ENCODE assay signal across 13 cellular contexts in the genomic region with DNA sequence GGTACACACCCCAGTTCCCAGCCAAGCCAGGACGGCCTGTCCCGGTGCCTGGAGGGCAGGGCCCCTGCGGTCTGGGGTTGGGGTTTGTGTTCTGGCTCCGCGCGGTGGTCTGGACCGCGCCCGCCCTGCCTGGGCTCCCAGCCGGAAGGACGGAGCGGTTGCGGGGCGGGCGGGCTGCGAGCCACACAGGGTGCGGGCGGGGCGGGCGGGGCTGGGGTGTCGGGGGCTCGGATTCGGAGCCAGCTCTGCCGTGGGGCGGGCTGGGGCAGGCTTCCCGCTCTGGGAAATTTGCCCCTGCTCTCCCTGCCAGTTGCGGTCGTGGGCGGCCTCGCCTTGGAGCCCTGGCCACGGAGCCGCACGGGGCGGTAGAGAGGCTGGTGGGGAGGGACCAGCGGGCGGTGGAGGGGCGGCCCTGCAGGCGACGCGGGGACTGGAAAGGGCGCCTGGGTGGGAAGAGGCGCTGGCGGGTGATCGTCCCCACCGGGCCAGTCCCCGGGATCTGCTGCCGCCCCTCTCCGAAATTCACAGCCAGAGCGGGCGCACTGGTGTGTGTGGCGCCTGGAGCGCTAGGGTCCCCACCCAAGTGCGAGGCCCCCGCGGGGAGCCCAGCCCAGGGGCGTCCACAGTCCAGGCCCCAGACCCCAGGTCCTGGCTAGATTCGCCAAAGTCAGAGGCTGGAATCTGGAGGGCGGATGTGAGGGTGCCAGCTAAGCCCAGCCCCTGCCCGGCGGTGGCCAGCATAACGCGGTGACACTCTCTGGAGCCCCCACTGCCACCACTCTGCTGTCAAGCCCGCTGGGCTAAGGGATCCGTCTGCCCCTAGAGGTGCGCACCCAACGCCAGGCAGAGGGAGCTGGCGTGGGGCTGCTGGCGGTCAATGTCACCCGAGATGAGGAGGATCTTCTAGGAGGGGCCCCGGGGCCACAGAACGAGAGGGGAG. TPM values are rescaled to one million over a fixed set of nuclear protein-coding genes. Genes with fewer than 3 reads are reported as not detected.
A peak's percentile ranks its signal among the peaks of the same experiment; 100 is the strongest.
DNase-seq lines count a peak whose midpoint lies in the region; ATAC-seq, FAIRE-seq and TF ChIP-seq lines count a peak whose summit lies in the region.
"Had no signal": no experiment of that assay in that cellular context is flagged by ENCODE, and none has a peak within 500 bp of the region (broad histone marks: within the 10 kb centered on the region; RNA-seq: fewer than 3 reads in every experiment).

No MANE protein-coding gene starts in this region.

- H3K27me3 ChIP-seq in heart left ventricle (peaks cover 0 to 45% (median 11%) of the 10 kb centered on the region in 9 donors), pancreas (no peaks in the 10 kb centered on the region), upper lobe of right lung (peaks cover 11% of the 10 kb centered on the region)

- no peak for TF ChIP-seq POLR2A in heart left ventricle (IDR thresholded peaks at IDR 0.05)

- H3K4me1 ChIP-seq in heart left ventricle (peaks cover 0 to 10% (median 0%) of the 10 kb centered on the region in 12 donors), pancreas (no peaks in the 10 kb centered on the region), upper lobe of right lung (no peaks in the 10 kb centered on the region)

- intact Hi-C loops in heart left ventricle (cut with DNase I) (no loop called here), pancreas (cut with DNase I) (no loop called here), upper lobe of right lung (cut with DNase I) (no loop called here)

- TF ChIP-seq CTCF in heart left ventricle (IDR thresholded peaks at IDR 0.05) (peak in 3 of 12 donors; percentile 34 to 41 (median 36)), pancreas (IDR thresholded peaks at IDR 0.05) (peak in 1 of 4 donors; percentile 6), upper lobe of right lung (IDR thresholded peaks at IDR 0.05) (no peak), foreskin fibroblast (IDR thresholded peaks at IDR 0.05; ENCODE audit: low read depth, low read length) (no peak)

- 4 to 22% (median 6%) methylated on average over 20 to 71 of the region's 71 CpGs for whole genome bisulfite sequencing in heart left ventricle, 4 donors
- 3 to 4% methylated on average over 58 to 71 of the region's 71 CpGs for WGBS in pancreas, 2 donors

- H3K36me3 ChIP-seq in heart left ventricle (no peaks in the 10 kb centered on the region), pancreas (no peaks in the 10 kb centered on the region), upper lobe of right lung (no peaks in the 10 kb centered on the region)

- H3K27ac ChIP-seq in heart left ventricle, result peak overlapping the region in 4 of 12 donors; percentile 34 to 69 (median 50)
- H3K27ac ChIP-seq in pancreas, result no peak overlapping the region
- no peak overlapping the region for H3K27ac ChIP-seq in upper lobe of right lung
- H3K27ac ChIP-seq: RWPE1 had no signal

- H3K9me3 ChIP-seq in heart left ventricle, result peaks cover 0 to 9% (median 0%) of the 10 kb centered on the region in 12 donors
- H3K9me3 ChIP-seq in pancreas, result no peaks in the 10 kb centered on the region
- H3K9me3 ChIP-seq in upper lobe of right lung, result no peaks in the 10 kb centered on the region

- peak in 41 of 58 donors; percentile 4 to 75 (median 33) for DNase-seq in anterior cingulate cortex (lab: John Stamatoyannopoulos, UW)
- peak in 4 of 5 donors; percentile 34 to 70 (median 44) for DNase-seq in heart left ventricle
- DNase-seq in pancreas, result peak in 1 of 6 donors; percentile 42
- peak; percentile 49 for DNase-seq in upper lobe of right lung
- DNase-seq in stimulated activated CD4-positive, alpha-beta T cell treated with anti-CD3 and anti-CD28 coated beads, Interleukin-2, amount 100 ng/mL, for 24 hours, result no peak
- DNase-seq in foreskin fibroblast, result no peak
- DNase-seq: activated CD4-positive, alpha-beta T cell treated with anti-CD3 and anti-CD28 coated beads, Interleukin-2, amount 10 ng/mL, durations not matched to agents 24 days and 14 days; activated T-cell treated with anti-CD3 and anti-CD28 coated beads, Interleukin-2, amount 50 U/mL, for 4 hours; mucosa of descending colon; NCI-H2107; trophoblast cell had no signal

- H3K4me3 ChIP-seq in heart left ventricle, result peak overlapping the region in 11 of 12 donors; percentile 0 to 53 (median 34)
- peak overlapping the region in 2 of 4 donors; percentile 10 to 21 for H3K4me3 ChIP-seq in pancreas
- no peak overlapping the region for H3K4me3 ChIP-seq in upper lobe of right lung
- H3K4me3 ChIP-seq in foreskin fibroblast (ENCODE audit: low read depth in 1 of 2, low read length in 2 of 2), result no peak overlapping the region
- H3K4me3 ChIP-seq: mucosa of descending colon had no signal

- peak in 3 of 4 donors; percentile 59 to 86 (median 75) for ATAC-seq in heart left ventricle
- peak; percentile 55 to 91 (median 78) for ATAC-seq in pancreas
- ATAC-seq in upper lobe of right lung, result peak; percentile 22
- no peak for ATAC-seq in GM18870 (IDR thresholded peaks at IDR 0.05; ENCODE audit: unreplicated experiment)
- ATAC-seq: mucosa of descending colon had no signal

- no peak for FAIRE-seq in pancreas (lab: Jason Lieb, UNC)

RNA-seq across cellular contexts. Expression of gene ZNF492, which starts 11.0 kb away (rescaled TPM):
- total RNA-seq in heart left ventricle (under 1 TPM in 6 of 9 donors, not detected in 3; 0.07 to 0.24 (median 0.15) TPM), pancreas (under 1 TPM in 4 of 6 donors, not detected in 2; 0.06 to 0.31 (median 0.14) TPM), upper lobe of right lung (0.29 TPM)
- polyA plus RNA-seq in heart left ventricle (under 1 TPM; 0.04 to 0.06 TPM), pancreas (under 1 TPM in 1 of 2 donors, not detected in 1; 0.05 TPM)

Comparison
In these comparisons a context has a peak if more than half of its experiments do, and no peak if none do; other contexts are left out.
1. DNase-seq: peak in anterior cingulate cortex (41 of 58), heart left ventricle (4 of 5) and upper lobe of right lung (single experiment); none in stimulated activated CD4-positive, alpha-beta T cell treated with anti-CD3 and anti-CD28 coated beads, Interleukin-2, amount 100 ng/mL, for 24 hours (0 of 2) and foreskin fibroblast (0 of 2).
2. H3K4me3 ChIP-seq: peak in heart left ventricle (11 of 12); none in upper lobe of right lung (single experiment) and foreskin fibroblast (0 of 2).